In the genomic region with DNA sequence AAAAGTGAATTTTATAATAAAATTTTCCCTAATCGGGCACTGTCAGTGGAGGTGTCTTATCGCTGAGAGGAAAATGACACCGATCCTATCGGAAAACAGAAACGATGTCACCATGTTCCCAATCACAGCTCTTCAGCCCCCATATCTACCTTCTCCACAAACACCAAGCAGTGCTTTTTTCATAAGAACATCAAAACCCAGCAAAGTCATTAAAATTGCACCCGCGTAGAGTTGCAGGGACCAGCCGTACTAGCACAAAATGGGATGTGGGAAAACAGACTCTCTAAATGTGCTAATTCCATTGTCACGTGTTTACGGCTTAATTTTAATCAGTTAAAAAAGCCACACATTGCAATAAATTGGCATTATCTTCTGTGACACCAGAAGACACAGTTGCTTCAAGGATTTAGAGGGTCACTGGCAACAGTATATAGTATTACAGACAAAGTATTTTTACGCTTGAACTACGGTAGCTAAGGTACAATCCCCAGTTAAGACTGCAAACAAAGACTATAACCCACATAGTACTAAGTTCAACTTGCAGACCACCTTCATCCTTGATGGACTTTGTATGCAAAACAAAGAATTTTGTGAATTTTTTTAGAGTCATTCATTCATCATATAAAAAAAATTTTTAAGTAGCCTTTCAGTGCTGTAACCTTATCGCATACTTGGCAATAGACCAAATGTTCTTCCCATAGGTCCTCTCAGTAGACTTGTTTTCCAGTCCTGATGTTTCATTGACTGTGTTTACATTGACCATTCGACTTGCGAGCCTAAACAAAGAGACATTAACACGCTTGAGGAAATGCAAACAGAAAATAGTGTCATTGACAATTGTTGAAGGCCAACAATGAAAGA, we compare ENCODE assay signal across 14 cellular contexts.
DNase-seq lines count a peak whose midpoint lies in the region; ATAC-seq, FAIRE-seq and TF ChIP-seq lines count a peak whose summit lies in the region.
"Had no signal": no experiment of that assay in that cellular context is flagged by ENCODE, and none has a peak within 500 bp of the region (broad histone marks: within the 10 kb centered on the region; RNA-seq: fewer than 3 reads in every experiment).

No MANE protein-coding gene starts in this region.

- FAIRE-seq in H54 (lab: Jason Lieb, UNC), result peak; percentile 15
- FAIRE-seq in urothelium cell line (lab: Jason Lieb, UNC), result no peak

- TF ChIP-seq POLR2A in H54 (IDR thresholded peaks at IDR 0.05; ENCODE audit: low read depth, low read length), result no peak

- DNase-seq in H54 (ENCODE audit: insufficient read length, low spot score) (no peak), NCI-H146 (lab: John Stamatoyannopoulos, UW) (peak; percentile 93), NCI-H748 treated with DMSO at 0.1 percent for 48 hours (lab: John Stamatoyannopoulos, UW) (peak; percentile 88), globus pallidus (ENCODE audit: low spot score) (peak; percentile 15), urothelium cell line (ENCODE audit: low spot score) (no peak), hypothalamus (lab: John Stamatoyannopoulos, UW) (no peak)
- no peak for DNase-seq in activated CD8-positive, alpha-beta memory T cell treated with anti-CD3 and anti-CD28 coated beads, Interleukin-2, amount 50 U/mL, for 4 hours
- DNase-seq: activated CD4-positive, alpha-beta T cell treated with anti-CD3 and anti-CD28 coated beads, Interleukin-2, amount 50 U/mL, for 1 hour; activated T-cell treated with anti-CD3 and anti-CD28 coated beads, Interleukin-2, amount 50 U/mL, for 72 hours; naive thymus-derived CD4-positive, alpha-beta T cell; NCI-H524 treated with DMSO at 0.1 percent for 48 hours; Right ventricle myocardium superior had no signal

- no peak for ATAC-seq in GM18873 (IDR thresholded peaks at IDR 0.05; ENCODE audit: low FRiP score, unreplicated experiment)
- ATAC-seq: activated T-cell treated with anti-CD3 and anti-CD28 coated beads, Interleukin-2, amount 50 U/mL, for 72 hours; esophagus mucosa; naive thymus-derived CD4-positive, alpha-beta T cell had no signal

Comparison
In these comparisons a context has a peak if more than half of its experiments do, and no peak if none do; other contexts are left out.
1. DNase-seq: peak in NCI-H146 (single experiment), NCI-H748 treated with DMSO at 0.1 percent for 48 hours (single experiment) and globus pallidus (single experiment); none in H54 (single experiment), urothelium cell line (single experiment), hypothalamus (0 of 51) and activated CD8-positive, alpha-beta memory T cell treated with anti-CD3 and anti-CD28 coated beads, Interleukin-2, amount 50 U/mL, for 4 hours (single experiment).